Comparison of ENCODE assay signal across 15 cellular contexts in the genomic region with DNA sequence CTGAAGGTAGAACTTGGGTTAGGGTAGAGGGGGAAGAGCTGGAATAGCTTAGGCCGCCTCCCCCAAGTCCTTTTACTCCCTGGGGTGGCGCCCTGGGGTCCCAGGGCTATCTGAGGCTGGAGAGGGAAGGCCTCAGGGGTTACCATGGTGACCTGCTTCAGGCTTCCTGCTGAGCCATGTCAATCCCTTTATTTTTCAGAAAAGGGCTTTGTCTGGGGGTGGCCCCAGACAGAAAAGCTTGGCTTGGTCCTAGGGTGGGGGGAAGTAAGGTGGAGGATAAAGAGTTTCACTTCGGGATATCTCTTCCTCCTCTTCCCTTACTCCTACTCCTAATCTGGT.
"Had no signal": no experiment of that assay in that cellular context is flagged by ENCODE, and none has a peak within 500 bp of the region (broad histone marks: within the 10 kb centered on the region; RNA-seq: fewer than 3 reads in every experiment).

No MANE protein-coding gene starts in this region.

- ATAC-seq: gastrocnemius medialis; left ventricle myocardium superior; psoas muscle; stimulated activated naive CD8-positive, alpha-beta T cell treated with anti-CD3 and anti-CD28 coated beads, Interleukin-15, Interleukin-2, amounts not matched to agents 100 U/mL and 50 U/mL, for 24 hours had no signal

- H3K4me1 ChIP-seq: gastrocnemius medialis had no signal

- H3K4me3 ChIP-seq: gastrocnemius medialis, psoas muscle, thoracic aorta had no signal

- H3K9me3 ChIP-seq: gastrocnemius medialis, psoas muscle, thoracic aorta had no signal

- H3K9me3 Mint-ChIP-seq: activated CD4-positive, alpha-beta T cell treated with anti-CD3 and anti-CD28 coated beads, Interleukin-2, amount 10 ng/mL, durations not matched to agents 7 days and 5 days had no signal

- DNase-seq: activated CD4-positive, alpha-beta T cell treated with anti-CD3 and anti-CD28 coated beads, Interleukin-2, amount 10 ng/mL, durations not matched to agents 7 days and 5 days; activated CD4-positive, CD25-positive, alpha-beta regulatory T cell; activated gamma-delta T cell; amygdala; gastrocnemius medialis; kidney; left ventricle myocardium superior; nucleus accumbens; psoas muscle; stimulated activated CD4-positive, alpha-beta T cell treated with anti-CD3 and anti-CD28 coated beads, Interleukin-4, amount 100 ng/mL, for 1 hour; stimulated activated CD8-positive, alpha-beta memory T cell treated with anti-CD3 and anti-CD28 coated beads, Interleukin-4, amount 100 ng/mL, for 48 hours; stimulated activated naive CD8-positive, alpha-beta T cell treated with anti-CD3 and anti-CD28 coated beads, Interleukin-15, Interleukin-2, amounts not matched to agents 100 U/mL and 50 U/mL, for 24 hours; T-helper 2 cell had no signal

- H3K27ac ChIP-seq: gastrocnemius medialis, psoas muscle, thoracic aorta had no signal

- H3K27me3 ChIP-seq: gastrocnemius medialis had no signal

- H3K27ac Mint-ChIP-seq: activated CD4-positive, alpha-beta T cell treated with anti-CD3 and anti-CD28 coated beads, Interleukin-2, amount 10 ng/mL, durations not matched to agents 7 days and 5 days; activated naive CD8-positive, alpha-beta T cell had no signal

- H3K36me3 ChIP-seq: thoracic aorta had no signal

- H3K27me3 Mint-ChIP-seq: activated naive CD8-positive, alpha-beta T cell had no signal

- H3K4me3 Mint-ChIP-seq: activated CD4-positive, alpha-beta T cell treated with anti-CD3 and anti-CD28 coated beads, Interleukin-2, amount 10 ng/mL, durations not matched to agents 7 days and 5 days; activated naive CD8-positive, alpha-beta T cell had no signal
